ENCODE assay signal across 17 cellular contexts in genomic region chr7:112892263-112892662, GRCh38.
DNase-seq lines count a peak whose midpoint lies in the region; ATAC-seq, FAIRE-seq and TF ChIP-seq lines count a peak whose summit lies in the region.
"Had no signal": no experiment of that assay in that cellular context is flagged by ENCODE, and none has a peak within 500 bp of the region (broad histone marks: within the 10 kb centered on the region; RNA-seq: fewer than 3 reads in every experiment).

No MANE protein-coding gene starts in this region.

- H3K27ac Mint-ChIP-seq in activated CD4-positive, alpha-beta T cell treated with anti-CD3 and anti-CD28 coated beads, Interleukin-2, amount 10 ng/mL, durations not matched to agents 24 days and 14 days = no peak overlapping the region
- H3K27ac Mint-ChIP-seq: activated CD4-positive, alpha-beta memory T cell treated with anti-CD3 and anti-CD28 coated beads for 36 hours; activated T-cell treated with anti-CD3 and anti-CD28 coated beads, Interleukin-2, amount 50 U/mL, for 72 hours had no signal

- no peak overlapping the region for H3K4me2 ChIP-seq in HepG2 (ENCODE audit: low read depth, low read length)

- H3K36me3 ChIP-seq in HepG2 (replicated peaks in 1 of 2; ENCODE audit: control insufficient read depth in 1 of 2, insufficient read depth in 2 of 2, low read length in 2 of 2) (peaks cover 0 to 2% of the 10 kb centered on the region in 2 experiments; a peak in 1 of 5 replicates), right lobe of liver (peaks cover 0 to 4% (median 0%) of the 10 kb centered on the region in 4 donors), adipocyte (ENCODE audit: control insufficient read depth, insufficient read depth, low read length, severe bottlenecking) (peaks cover 18% of the 10 kb centered on the region)

- H3K4me1 Mint-ChIP-seq in activated CD4-positive, alpha-beta T cell treated with anti-CD3 and anti-CD28 coated beads, Interleukin-2, amount 10 ng/mL, durations not matched to agents 24 days and 14 days = no peaks in the 10 kb centered on the region

- H3K9me3 ChIP-seq in HepG2 (ENCODE audit: low read length) = no peaks in the 10 kb centered on the region
- no peaks in the 10 kb centered on the region for H3K9me3 ChIP-seq in right lobe of liver
- no peaks in the 10 kb centered on the region for H3K9me3 ChIP-seq in adipocyte (ENCODE audit: control insufficient read depth, low read length)
- H3K9me3 ChIP-seq: tibial nerve had no signal

- intact Hi-C loops in HepG2 (cut with micrococcal nuclease; ENCODE audit: unreplicated experiment) (loop anchor here (10.0 kb wide), 1 partner anchor 97 kb away; the partner anchor contains the start of gene TMEM168), right lobe of liver (cut with DNase I) (no loop called here)
- intact Hi-C loops in activated CD4-positive, alpha-beta T cell treated with anti-CD3 and anti-CD28 coated beads, Interleukin-2, amount 10 ng/mL, durations not matched to agents 24 days and 14 days (cut with micrococcal nuclease) = no loop called here

- H3K79me2 ChIP-seq in HepG2 (ENCODE audit: insufficient read depth, low read length) = no peaks in the 10 kb centered on the region

- H3K4me3 ChIP-seq in HepG2 (replicated peaks in 1 of 3; ENCODE audit: insufficient read depth in 1 of 3, low read depth in 2 of 3, low read length in 3 of 3) (no peak overlapping the region), right lobe of liver (no peak overlapping the region), adipocyte (ENCODE audit: low read length) (no peak overlapping the region), fibroblast of pulmonary artery (replicated peaks; ENCODE audit: low read depth, low read length) (no peak overlapping the region)
- H3K4me3 ChIP-seq: tibial nerve had no signal

- TF ChIP-seq POLR2A in HepG2 (IDR thresholded peaks at IDR 0.05; ENCODE audit: insufficient read depth in 1 of 2, low read depth in 2 of 2, low read length in 2 of 2) (no peak), right lobe of liver (IDR thresholded peaks at IDR 0.05) (no peak)

- no peaks in the 10 kb centered on the region for H3K27me3 ChIP-seq in HepG2 (ENCODE audit: control insufficient read depth in 1 of 2, insufficient read depth in 2 of 2, low read length in 2 of 2)
- no peaks in the 10 kb centered on the region for H3K27me3 ChIP-seq in right lobe of liver
- H3K27me3 ChIP-seq in adipocyte (replicated peaks; ENCODE audit: control insufficient read depth, insufficient read depth, low read length) = no peaks in the 10 kb centered on the region
- H3K27me3 ChIP-seq: tibial nerve had no signal

- in situ Hi-C loops in HepG2 (cut with HindIII; ENCODE audit: extremely low pct_ligation_motif_present, low pct_unique_long_range_greater_than_20kb) = no loop called here

- H3K4me1 ChIP-seq in HepG2 (ENCODE audit: insufficient read depth, low read length) (peaks cover 6% of the 10 kb centered on the region), right lobe of liver (no peaks in the 10 kb centered on the region), adipocyte (ENCODE audit: control insufficient read depth, insufficient read depth, low read length) (peaks cover 4% of the 10 kb centered on the region)
- H3K4me1 ChIP-seq: tibial nerve had no signal

- no peaks in the 10 kb centered on the region for H4K20me1 ChIP-seq in HepG2 (ENCODE audit: insufficient read depth, low read length)

- POLR2A ChIA-PET in HepG2 (lab: Yijun Ruan, JAX) = no interaction called here

- BruUV-seq in HepG2 (replicated peaks; lab: Mats Ljungman, UMichigan) = no TSS peak

- H3K36me3 Mint-ChIP-seq in activated CD4-positive, alpha-beta T cell treated with anti-CD3 and anti-CD28 coated beads, Interleukin-2, amount 10 ng/mL, durations not matched to agents 24 days and 14 days (ENCODE audit: low read depth) = peaks cover 8% of the 10 kb centered on the region

- H3K4me3 Mint-ChIP-seq in activated CD4-positive, alpha-beta T cell treated with anti-CD3 and anti-CD28 coated beads, Interleukin-2, amount 10 ng/mL, durations not matched to agents 24 days and 14 days = no peak overlapping the region
- H3K4me3 Mint-ChIP-seq: activated CD4-positive, alpha-beta memory T cell treated with anti-CD3 and anti-CD28 coated beads for 36 hours; activated T-cell treated with anti-CD3 and anti-CD28 coated beads, Interleukin-2, amount 50 U/mL, for 72 hours had no signal

- CTCF ChIA-PET in HepG2 (lab: Yijun Ruan, JAX; ENCODE audit: low intra/inter-chr PET ratio, low total read pairs) = no interaction called here

- TF ChIP-seq EP300 in HepG2 (IDR thresholded peaks at IDR 0.05; ENCODE audit: low read depth in 2 of 2, low read length in 2 of 2) (no peak), HepG2 (CRISPR knock-in tag; IDR thresholded peaks at IDR 0.05; ENCODE audit: borderline replicate concordance) (no peak)

- 96% methylated on average over 2 of the region's 2 CpGs for WGBS in HepG2 (ENCODE audit: low lambda C conversion rate)
- 89% methylated on average over 2 of the region's 2 CpGs for WGBS in right lobe of liver (ENCODE audit: insufficient coverage, low coverage, low lambda C conversion rate, missing lambda C conversion rate)

- H3K9ac ChIP-seq in HepG2 (ENCODE audit: insufficient read depth, low read depth, low read length) = no peak overlapping the region
- H3K9ac ChIP-seq in adipocyte (ENCODE audit: low read length) = no peak overlapping the region

- FAIRE-seq in HepG2 (lab: Jason Lieb, UNC) = no peak
- FAIRE-seq: colon, G401.6 had no signal

- no peaks in the 10 kb centered on the region for H3K27me3 Mint-ChIP-seq in activated CD4-positive, alpha-beta T cell treated with anti-CD3 and anti-CD28 coated beads, Interleukin-2, amount 10 ng/mL, durations not matched to agents 24 days and 14 days
- H3K27me3 Mint-ChIP-seq: activated CD4-positive, alpha-beta memory T cell treated with anti-CD3 and anti-CD28 coated beads for 36 hours had no signal

- ATAC-seq in HepG2 (no peak), right lobe of liver (no peak)
- ATAC-seq: activated T-cell treated with anti-CD3 and anti-CD28 coated beads, Interleukin-2, amount 50 U/mL, for 72 hours; left cardiac atrium had no signal

- no peaks in the 10 kb centered on the region for H3K9me3 Mint-ChIP-seq in activated CD4-positive, alpha-beta T cell treated with anti-CD3 and anti-CD28 coated beads, Interleukin-2, amount 10 ng/mL, durations not matched to agents 24 days and 14 days
- H3K9me3 Mint-ChIP-seq: activated CD4-positive, alpha-beta memory T cell treated with anti-CD3 and anti-CD28 coated beads for 36 hours; activated T-cell treated with anti-CD3 and anti-CD28 coated beads, Interleukin-2, amount 50 U/mL, for 72 hours had no signal

- H3K27ac ChIP-seq in HepG2 (ENCODE audit: extremely low read length, insufficient read depth, low read length) (no peak overlapping the region), right lobe of liver (no peak overlapping the region)
- H3K27ac ChIP-seq: epithelial cell of prostate, tibial nerve had no signal

- TF ChIP-seq CTCF in HepG2 (CRISPR knock-in tag; IDR thresholded peaks at IDR 0.05) (no peak), right lobe of liver (IDR thresholded peaks at IDR 0.05) (no peak), fibroblast of pulmonary artery (IDR thresholded peaks at IDR 0.05; ENCODE audit: low read length, missing control alignments) (no peak)

- no peak for TF ChIP-seq RAD21 in HepG2 (CRISPR knock-in tag; IDR thresholded peaks at IDR 0.05)

- H2AFZ ChIP-seq in HepG2 (ENCODE audit: low read length) = no peak overlapping the region

- no peak for DNase-seq in HepG2 (ENCODE audit: low spot score)
- DNase-seq in right lobe of liver = no peak
- peak; percentile 43 for DNase-seq in adipocyte (ENCODE audit: low read depth)
- DNase-seq in fibroblast of pulmonary artery (ENCODE audit: low read depth) = peak; percentile 69
- DNase-seq in activated CD4-positive, alpha-beta T cell treated with anti-CD3 and anti-CD28 coated beads, Interleukin-2, amount 10 ng/mL, durations not matched to agents 24 days and 14 days = no peak
- no peak for DNase-seq in stimulated activated naive CD4-positive, alpha-beta T cell treated with Interleukin-2 at 50 U/mL for 16 hours (lab: John Stamatoyannopoulos, UW)
- DNase-seq in AML-193 (lab: John Stamatoyannopoulos, UW) = no peak
- no peak for DNase-seq in mesenteric fat pad (ENCODE audit: low spot score)
- DNase-seq: activated CD4-positive, alpha-beta memory T cell treated with anti-CD3 and anti-CD28 coated beads for 36 hours; activated T-cell treated with anti-CD3 and anti-CD28 coated beads, Interleukin-2, amount 50 U/mL, for 72 hours; hypothalamus; left cardiac atrium; stimulated activated CD4-positive, alpha-beta T cell treated with anti-CD3 and anti-CD28 coated beads, Interleukin-4, amount 100 ng/mL, for 24 hours had no signal

TF ChIP-seq in HepG2, 621 proteins besides CTCF, POLR2A, EP300 and RAD21 (continues in another document):
- no peak for TF ChIP-seq RBFOX2 (IDR thresholded peaks at IDR 0.05; ENCODE audit: low read depth, low read length)
- TF ChIP-seq ZSCAN5A (CRISPR knock-in tag; IDR thresholded peaks at IDR 0.05; ENCODE audit: borderline replicate concordance) = no peak
- peak; percentile 7; the same call in 1 of the 2 replicates for TF ChIP-seq RFX1 (IDR thresholded peaks at IDR 0.05)
- no peak for TF ChIP-seq CAMTA2 (CRISPR knock-in tag; IDR thresholded peaks at IDR 0.05; ENCODE audit: borderline replicate concordance)

Comparison
In these comparisons a context has a peak if more than half of its experiments do, and no peak if none do; other contexts are left out.
1. DNase-seq: peak in adipocyte (single experiment) and fibroblast of pulmonary artery (single experiment); none in HepG2 (single experiment), right lobe of liver (0 of 3), activated CD4-positive, alpha-beta T cell treated with anti-CD3 and anti-CD28 coated beads, Interleukin-2, amount 10 ng/mL, durations not matched to agents 24 days and 14 days (single experiment), stimulated activated naive CD4-positive, alpha-beta T cell treated with Interleukin-2 at 50 U/mL for 16 hours (single experiment), AML-193 (0 of 2) and mesenteric fat pad (single experiment).